ENCODE assay signal across 4 cellular contexts in the genomic region with DNA sequence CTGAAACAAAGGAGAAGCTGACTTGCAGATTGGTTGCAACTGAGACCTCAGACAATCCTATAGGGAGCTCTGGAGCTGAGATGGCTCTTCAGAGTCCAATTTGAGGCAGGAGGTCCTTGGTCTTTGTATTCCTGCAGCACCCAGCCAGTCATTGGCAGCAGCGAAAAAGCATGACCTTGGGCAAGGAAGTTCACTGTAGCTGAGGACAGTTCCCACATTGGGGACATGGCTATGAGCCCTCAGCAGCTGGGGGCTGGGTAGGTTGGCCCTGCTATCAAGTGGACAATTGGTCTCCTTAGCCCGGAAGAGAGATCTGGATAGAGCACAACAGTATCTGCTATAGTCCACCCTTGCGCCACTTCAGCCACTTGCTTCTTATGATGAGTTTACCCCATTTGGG.
"Had no signal": no experiment of that assay in that cellular context is flagged by ENCODE, and none has a peak within 500 bp of the region (broad histone marks: within the 10 kb centered on the region; RNA-seq: fewer than 3 reads in every experiment).

No MANE protein-coding gene starts in this region.

- H3K27ac ChIP-seq: HL-60 had no signal

- H3K4me3 ChIP-seq: K562 had no signal

- DNase-seq: IMR-90, KBM-7 had no signal
